Comparison of ENCODE assay signal across 8 cellular contexts in the genomic region with DNA sequence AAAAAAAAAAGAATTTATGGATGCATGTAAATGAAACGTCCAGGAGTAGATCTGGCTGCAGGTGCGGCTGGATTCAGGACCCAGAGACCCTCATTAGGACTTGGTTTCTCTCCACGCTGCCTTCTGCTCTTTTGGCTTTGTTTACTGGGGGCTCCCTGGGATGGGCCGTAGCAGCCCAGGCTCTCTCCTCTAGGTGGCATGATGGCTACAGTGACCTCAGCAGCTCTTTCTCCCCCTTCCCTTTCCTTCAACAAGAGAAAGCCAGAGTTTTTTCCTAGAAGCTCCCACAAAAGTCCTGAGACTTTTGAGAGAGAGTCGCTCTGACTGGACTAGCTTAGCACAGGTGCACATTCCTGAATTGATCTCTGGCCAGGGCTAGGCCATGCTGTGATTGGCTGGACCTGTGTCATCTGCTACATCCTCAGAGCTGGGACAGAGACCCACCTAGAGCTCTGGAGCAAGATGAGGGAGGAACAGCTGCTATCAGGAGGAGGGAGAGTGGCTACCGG.
DNase-seq lines count a peak whose midpoint lies in the region; ATAC-seq lines count a peak whose summit lies in the region.

No MANE protein-coding gene starts in this region.

- peak; percentile 12 for DNase-seq in stimulated activated CD4-positive, alpha-beta T cell treated with anti-CD3 and anti-CD28 coated beads, Interleukin-12 subunit alpha, Interleukin-12 subunit beta, amount 100 ng/mL, for 4 hours
- no peak for DNase-seq in stimulated activated CD4-positive, alpha-beta T cell treated with anti-CD3 and anti-CD28 coated beads, Interleukin-2, amount 100 ng/mL, for 48 hours
- DNase-seq in NCI-H226 (peak; percentile 3), amniotic epithelial cell (ENCODE audit: low read depth) (peak; percentile 61), right cardiac atrium (peak; percentile 52 to 85 (median 79)), renal cortical epithelial cell (ENCODE audit: low read depth) (peak; percentile 43), NCI-H2227 (lab: John Stamatoyannopoulos, UW; ENCODE audit: unreplicated experiment) (no peak)

- ATAC-seq in HG02610 (IDR thresholded peaks at IDR 0.05; ENCODE audit: unreplicated experiment) (peak; percentile 58), right cardiac atrium (peak; percentile 78 to 81)

- no peaks in the 10 kb centered on the region for H3K9me3 ChIP-seq in right cardiac atrium (ENCODE audit: control insufficient read depth, low read length)

- intact Hi-C loops in right cardiac atrium (cut with DNase I) = loop anchor here in 2 of 4 donors (5.0 to 10.0 kb wide), 2 partner anchors 68 to 71 kb away; a partner anchor contains a TSS

- peak overlapping the region; percentile 56 for H3K27ac ChIP-seq in right cardiac atrium (ENCODE audit: low read length)

- H3K4me1 ChIP-seq in right cardiac atrium (ENCODE audit: control insufficient read depth, insufficient read depth, low read length) = peaks cover 15% of the 10 kb centered on the region

- H3K27me3 ChIP-seq in right cardiac atrium (ENCODE audit: control insufficient read depth, insufficient read depth) = no peaks in the 10 kb centered on the region

- no peak overlapping the region for H3K4me3 ChIP-seq in right cardiac atrium (ENCODE audit: low read length)

- WGBS in right cardiac atrium = 35% methylated on average over 6 of the region's 6 CpGs

Comparison
In these comparisons a context has a peak if more than half of its experiments do, and no peak if none do; other contexts are left out.
1. DNase-seq: peak in stimulated activated CD4-positive, alpha-beta T cell treated with anti-CD3 and anti-CD28 coated beads, Interleukin-12 subunit alpha, Interleukin-12 subunit beta, amount 100 ng/mL, for 4 hours (single experiment), NCI-H226 (single experiment), amniotic epithelial cell (single experiment), right cardiac atrium (3 of 3) and renal cortical epithelial cell (single experiment); none in stimulated activated CD4-positive, alpha-beta T cell treated with anti-CD3 and anti-CD28 coated beads, Interleukin-2, amount 100 ng/mL, for 48 hours (0 of 2) and NCI-H2227 (single experiment).